In genomic region chr22:39151329-39151975, GRCh38 we compare ENCODE assay signal across 8 cellular contexts. TPM values are rescaled to one million over a fixed set of nuclear protein-coding genes. Genes with fewer than 3 reads are reported as not detected.
DNase-seq lines count a peak whose midpoint lies in the region; ATAC-seq and TF ChIP-seq lines count a peak whose summit lies in the region.

No MANE protein-coding gene starts in this region.

- peaks cover 21% of the 10 kb centered on the region for H3K27me3 Mint-ChIP-seq in activated T-helper 2 cell treated with anti-CD3 and anti-CD28 coated beads, Interferon-gamma antibody, Interleukin-2, Interleukin-4, amounts not matched to agents 10 μg/mL and 5 μg/mL and 100 μg/mL, durations not matched to agents 14 hours and 24 hours and 36 hours (ENCODE audit: low read depth)
- H3K27me3 Mint-ChIP-seq in immature natural killer cell (ENCODE audit: low read depth in 3 of 3), result peaks cover 0 to 8% (median 0%) of the 10 kb centered on the region in 3 donors
- peaks cover 20% of the 10 kb centered on the region for H3K27me3 Mint-ChIP-seq in stimulated activated naive CD8-positive, alpha-beta T cell treated with anti-CD3 and anti-CD28 coated beads, Interleukin-15, amount 100 ng/mL, for 72 hours

- no peaks in the 10 kb centered on the region for H3K36me3 Mint-ChIP-seq in activated T-helper 2 cell treated with anti-CD3 and anti-CD28 coated beads, Interferon-gamma antibody, Interleukin-2, Interleukin-4, amounts not matched to agents 10 μg/mL and 5 μg/mL and 100 μg/mL, durations not matched to agents 14 hours and 24 hours and 36 hours (ENCODE audit: low read depth)
- H3K36me3 Mint-ChIP-seq in immature natural killer cell, result no peaks in the 10 kb centered on the region

- peak overlapping the region; percentile 71 for H3K4me3 Mint-ChIP-seq in activated T-helper 2 cell treated with anti-CD3 and anti-CD28 coated beads, Interferon-gamma antibody, Interleukin-2, Interleukin-4, amounts not matched to agents 10 μg/mL and 5 μg/mL and 100 μg/mL, durations not matched to agents 14 hours and 24 hours and 36 hours (ENCODE audit: low read depth)
- peak overlapping the region; percentile 55 to 79 (median 76) for H3K4me3 Mint-ChIP-seq in immature natural killer cell
- peak overlapping the region; percentile 65 to 79 for H3K4me3 Mint-ChIP-seq in stimulated activated naive CD8-positive, alpha-beta T cell treated with anti-CD3 and anti-CD28 coated beads, Interleukin-15, amount 100 ng/mL, for 72 hours

- ATAC-seq in stimulated activated naive CD8-positive, alpha-beta T cell treated with anti-CD3 and anti-CD28 coated beads, Interleukin-15, amount 100 ng/mL, for 72 hours, result no peak
- ATAC-seq in GM21423 (IDR thresholded peaks at IDR 0.05; ENCODE audit: unreplicated experiment), result no peak
- ATAC-seq in HG03520 (IDR thresholded peaks at IDR 0.05; ENCODE audit: unreplicated experiment), result no peak

- H3K36me3 ChIP-seq in HEK293 (ENCODE audit: control insufficient read depth in 2 of 2, insufficient read depth in 1 of 2, low read length in 2 of 2), result peaks cover 0 to 10% of the 10 kb centered on the region in 2 experiments; a peak in 1 of 3 replicates

- DNase-seq in activated T-helper 2 cell treated with anti-CD3 and anti-CD28 coated beads, Interferon-gamma antibody, Interleukin-2, Interleukin-4, amounts not matched to agents 10 μg/mL and 5 μg/mL and 100 μg/mL, durations not matched to agents 14 hours and 24 hours and 36 hours (ENCODE audit: low spot score), result no peak
- DNase-seq in immature natural killer cell (no peak), NCI-H1092 treated with DMSO at 0.1 percent for 48 hours (lab: John Stamatoyannopoulos, UW) (no peak), ecto neural progenitor cell (ENCODE audit: low spot score) (no peak)
- no peak for DNase-seq in stimulated activated naive CD8-positive, alpha-beta T cell treated with anti-CD3 and anti-CD28 coated beads, Interleukin-15, amount 100 ng/mL, for 72 hours

- no peaks in the 10 kb centered on the region for H3K9me3 ChIP-seq in HEK293 (ENCODE audit: control insufficient read depth, insufficient read depth, low read depth, low read length)

- H3K27ac ChIP-seq in HEK293 (ENCODE audit: extremely low read depth, low read depth, low read length), result no peak overlapping the region

- H3K4me3 ChIP-seq in HEK293 (ENCODE audit: low read depth, low read length), result no peak overlapping the region

- CTCF ChIA-PET in HEK293 (lab: Yijun Ruan, JAX), result interaction anchor here (0.7 to 2.0 kb wide), 6 partner anchors 16 to 1185 kb away, joined by 3 to 9 read pairs (median 4); no protein-coding TSS in a partner anchor

- intact Hi-C loops in activated T-helper 2 cell treated with anti-CD3 and anti-CD28 coated beads, Interferon-gamma antibody, Interleukin-2, Interleukin-4, amounts not matched to agents 10 μg/mL and 5 μg/mL and 100 μg/mL, durations not matched to agents 14 hours and 24 hours and 36 hours (cut with micrococcal nuclease), result loop anchor here (5.0 kb wide), 1 partner anchor 166 kb away; the partner anchor contains the start of gene RPL3

- peaks cover 19% of the 10 kb centered on the region for H3K4me1 Mint-ChIP-seq in activated T-helper 2 cell treated with anti-CD3 and anti-CD28 coated beads, Interferon-gamma antibody, Interleukin-2, Interleukin-4, amounts not matched to agents 10 μg/mL and 5 μg/mL and 100 μg/mL, durations not matched to agents 14 hours and 24 hours and 36 hours (ENCODE audit: low read depth)
- H3K4me1 Mint-ChIP-seq in immature natural killer cell, result peaks cover 37 to 38% of the 10 kb centered on the region in 2 donors
- H3K4me1 Mint-ChIP-seq in stimulated activated naive CD8-positive, alpha-beta T cell treated with anti-CD3 and anti-CD28 coated beads, Interleukin-15, amount 100 ng/mL, for 72 hours, result peaks cover 58% of the 10 kb centered on the region

- H3K9me3 Mint-ChIP-seq in activated T-helper 2 cell treated with anti-CD3 and anti-CD28 coated beads, Interferon-gamma antibody, Interleukin-2, Interleukin-4, amounts not matched to agents 10 μg/mL and 5 μg/mL and 100 μg/mL, durations not matched to agents 14 hours and 24 hours and 36 hours, result no peaks in the 10 kb centered on the region
- H3K9me3 Mint-ChIP-seq in immature natural killer cell, result peaks cover 0 to 1% (median 0%) of the 10 kb centered on the region in 6 donors
- no peaks in the 10 kb centered on the region for H3K9me3 Mint-ChIP-seq in stimulated activated naive CD8-positive, alpha-beta T cell treated with anti-CD3 and anti-CD28 coated beads, Interleukin-15, amount 100 ng/mL, for 72 hours

- TF ChIP-seq CTCF in HEK293 (tag by site-specific recombination; IDR thresholded peaks at IDR 0.05), result no peak

- peak overlapping the region; percentile 42 for H3K27ac Mint-ChIP-seq in activated T-helper 2 cell treated with anti-CD3 and anti-CD28 coated beads, Interferon-gamma antibody, Interleukin-2, Interleukin-4, amounts not matched to agents 10 μg/mL and 5 μg/mL and 100 μg/mL, durations not matched to agents 14 hours and 24 hours and 36 hours
- peak overlapping the region; percentile 69 to 85 (median 83) for H3K27ac Mint-ChIP-seq in immature natural killer cell
- peak overlapping the region; percentile 4 to 27 for H3K27ac Mint-ChIP-seq in stimulated activated naive CD8-positive, alpha-beta T cell treated with anti-CD3 and anti-CD28 coated beads, Interleukin-15, amount 100 ng/mL, for 72 hours

- peaks cover 2% of the 10 kb centered on the region; the same call in 1 of the 2 replicates for H3K4me1 ChIP-seq in HEK293 (ENCODE audit: control insufficient read depth, insufficient read depth, low read length)

- POLR2A ChIA-PET in HEK293 (lab: Yijun Ruan, JAX), result interaction anchor here (3.2 to 4.1 kb wide), 2 partner anchors 168 to 369 kb away, joined by 12 to 27 read pairs; partner anchors contain the start of genes ATF4 and RPL3

TF ChIP-seq in HEK293, 187 proteins besides CTCF, POLR2A, EP300 and RAD21:
- TF ChIP-seq, protein P1, sequence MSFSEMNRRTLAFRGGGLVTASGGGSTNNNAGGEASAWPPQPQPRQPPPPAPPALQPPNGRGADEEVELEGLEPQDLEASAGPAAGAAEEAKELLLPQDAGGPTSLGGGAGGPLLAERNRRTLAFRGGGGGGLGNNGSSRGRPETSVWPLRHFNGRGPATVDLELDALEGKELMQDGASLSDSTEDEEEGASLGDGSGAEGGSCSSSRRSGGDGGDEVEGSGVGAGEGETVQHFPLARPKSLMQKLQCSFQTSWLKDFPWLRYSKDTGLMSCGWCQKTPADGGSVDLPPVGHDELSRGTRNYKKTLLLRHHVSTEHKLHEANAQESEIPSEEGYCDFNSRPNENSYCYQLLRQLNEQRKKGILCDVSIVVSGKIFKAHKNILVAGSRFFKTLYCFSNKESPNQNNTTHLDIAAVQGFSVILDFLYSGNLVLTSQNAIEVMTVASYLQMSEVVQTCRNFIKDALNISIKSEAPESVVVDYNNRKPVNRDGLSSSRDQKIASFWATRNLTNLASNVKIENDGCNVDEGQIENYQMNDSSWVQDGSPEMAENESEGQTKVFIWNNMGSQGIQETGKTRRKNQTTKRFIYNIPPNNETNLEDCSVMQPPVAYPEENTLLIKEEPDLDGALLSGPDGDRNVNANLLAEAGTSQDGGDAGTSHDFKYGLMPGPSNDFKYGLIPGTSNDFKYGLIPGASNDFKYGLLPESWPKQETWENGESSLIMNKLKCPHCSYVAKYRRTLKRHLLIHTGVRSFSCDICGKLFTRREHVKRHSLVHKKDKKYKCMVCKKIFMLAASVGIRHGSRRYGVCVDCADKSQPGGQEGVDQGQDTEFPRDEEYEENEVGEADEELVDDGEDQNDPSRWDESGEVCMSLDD (tag by site-specific recombination; IDR thresholded peaks at IDR 0.05), result no peak
- TF ChIP-seq ZNF596 (tag by site-specific recombination; IDR thresholded peaks at IDR 0.05) (no peak), ZNF768 (tag by site-specific recombination; IDR thresholded peaks at IDR 0.05) (no peak), GLI4 (tag by site-specific recombination; IDR thresholded peaks at IDR 0.05) (no peak), SP2 (tag by site-specific recombination; IDR thresholded peaks at IDR 0.05) (0 out of 2 replicates have a peak, but pooled peaks have one; percentile 13), MYNN (tag by site-specific recombination; IDR thresholded peaks at IDR 0.05; ENCODE audit: borderline replicate concordance) (no peak), ZNF529 (tag by site-specific recombination; IDR thresholded peaks at IDR 0.05; ENCODE audit: insufficient replicate concordance) (no peak)
- TF ChIP-seq, protein P2, sequence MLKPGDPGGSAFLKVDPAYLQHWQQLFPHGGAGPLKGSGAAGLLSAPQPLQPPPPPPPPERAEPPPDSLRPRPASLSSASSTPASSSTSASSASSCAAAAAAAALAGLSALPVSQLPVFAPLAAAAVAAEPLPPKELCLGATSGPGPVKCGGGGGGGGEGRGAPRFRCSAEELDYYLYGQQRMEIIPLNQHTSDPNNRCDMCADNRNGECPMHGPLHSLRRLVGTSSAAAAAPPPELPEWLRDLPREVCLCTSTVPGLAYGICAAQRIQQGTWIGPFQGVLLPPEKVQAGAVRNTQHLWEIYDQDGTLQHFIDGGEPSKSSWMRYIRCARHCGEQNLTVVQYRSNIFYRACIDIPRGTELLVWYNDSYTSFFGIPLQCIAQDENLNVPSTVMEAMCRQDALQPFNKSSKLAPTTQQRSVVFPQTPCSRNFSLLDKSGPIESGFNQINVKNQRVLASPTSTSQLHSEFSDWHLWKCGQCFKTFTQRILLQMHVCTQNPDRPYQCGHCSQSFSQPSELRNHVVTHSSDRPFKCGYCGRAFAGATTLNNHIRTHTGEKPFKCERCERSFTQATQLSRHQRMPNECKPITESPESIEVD (tag by site-specific recombination; IDR thresholded peaks at IDR 0.05), result no peak

RNA-seq across cellular contexts. Expression of gene CBX7, which starts 1.0 kb away (rescaled TPM):
- 11.6 and 11.8 TPM in 2 replicates for total RNA-seq in activated T-helper 2 cell treated with anti-CD3 and anti-CD28 coated beads, Interferon-gamma antibody, Interleukin-2, Interleukin-4, amounts not matched to agents 10 μg/mL and 5 μg/mL and 100 μg/mL, durations not matched to agents 14 hours and 24 hours and 36 hours
- polyA plus RNA-seq in immature natural killer cell, result 1 to 10 TPM; 4.5 to 9.6 (median 9.1) TPM

RNA-seq across cellular contexts. Expression of gene APOBEC3H, which starts 54.4 kb away (rescaled TPM):
- total RNA-seq in activated T-helper 2 cell treated with anti-CD3 and anti-CD28 coated beads, Interferon-gamma antibody, Interleukin-2, Interleukin-4, amounts not matched to agents 10 μg/mL and 5 μg/mL and 100 μg/mL, durations not matched to agents 14 hours and 24 hours and 36 hours, result 7.3 and 8.3 TPM in 2 replicates
- polyA plus RNA-seq in immature natural killer cell, result 10 to 100 TPM; 16.7 to 22.2 (median 21.7) TPM

Comparison
In these comparisons a context has a peak if more than half of its experiments do, and no peak if none do; other contexts are left out.
1. H3K27ac Mint-ChIP-seq: peak in every context shown above with its lines; median percentile 83 in immature natural killer cell; 42 in activated T-helper 2 cell treated with anti-CD3 and anti-CD28 coated beads, Interferon-gamma antibody, Interleukin-2, Interleukin-4, amounts not matched to agents 10 μg/mL and 5 μg/mL and 100 μg/mL, durations not matched to agents 14 hours and 24 hours and 36 hours; 16 in stimulated activated naive CD8-positive, alpha-beta T cell treated with anti-CD3 and anti-CD28 coated beads, Interleukin-15, amount 100 ng/mL, for 72 hours.